ENCODE assay signal across 11 cellular contexts in the genomic region with DNA sequence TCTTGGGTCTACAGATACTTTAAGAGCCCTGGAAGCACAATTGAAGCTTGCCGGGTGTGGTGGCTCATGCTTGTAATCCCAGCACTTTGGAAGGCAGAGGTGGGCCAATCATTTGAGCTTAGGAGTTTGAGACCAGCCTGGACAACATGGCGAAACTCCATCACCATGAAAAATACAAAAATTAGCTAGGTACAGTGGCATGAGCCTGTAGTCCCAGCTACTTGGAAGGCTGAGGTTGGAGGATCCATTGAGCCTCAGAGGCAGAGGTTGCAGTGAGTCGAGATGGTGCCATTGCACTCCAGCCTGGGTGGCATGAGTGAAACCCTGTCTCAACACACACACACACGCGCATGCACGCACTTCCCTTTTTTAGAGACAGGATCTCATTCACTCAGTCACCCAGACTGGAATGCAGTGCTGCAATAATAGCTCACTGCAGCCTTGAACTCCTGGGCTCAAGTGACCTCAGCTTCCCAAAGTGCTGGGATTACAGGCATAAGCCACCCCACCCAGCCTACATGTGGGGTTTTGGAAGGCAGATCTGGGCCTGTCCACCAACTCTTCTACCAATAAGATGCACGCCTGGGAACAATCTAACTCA.
DNase-seq lines count a peak whose midpoint lies in the region; ATAC-seq, FAIRE-seq and TF ChIP-seq lines count a peak whose summit lies in the region.
"Had no signal": no experiment of that assay in that cellular context is flagged by ENCODE, and none has a peak within 500 bp of the region (broad histone marks: within the 10 kb centered on the region; RNA-seq: fewer than 3 reads in every experiment).

No MANE protein-coding gene starts in this region.

- no peaks in the 10 kb centered on the region for H3K79me2 ChIP-seq in MM.1S (ENCODE audit: low read length)

- no peaks in the 10 kb centered on the region for H4K20me1 ChIP-seq in MM.1S (ENCODE audit: insufficient read depth, low read length)

- TF ChIP-seq CTCF in RWPE2 (IDR thresholded peaks at IDR 0.05; ENCODE audit: poor library complexity, severe bottlenecking), result no peak
- no peak for TF ChIP-seq CTCF in foreskin keratinocyte (conservative IDR thresholded peaks at IDR 0.05)
- TF ChIP-seq CTCF in psoas muscle (IDR thresholded peaks at IDR 0.05), result no peak
- no peak for TF ChIP-seq CTCF in MM.1S (IDR thresholded peaks at IDR 0.05; ENCODE audit: low read length)

- H3K27me3 ChIP-seq in RWPE2 (ENCODE audit: insufficient read depth, poor library complexity, severe bottlenecking) (no peaks in the 10 kb centered on the region), foreskin keratinocyte (no peaks in the 10 kb centered on the region), psoas muscle (ENCODE audit: insufficient read depth in 3 of 3, low read length in 2 of 3) (no peaks in the 10 kb centered on the region), MM.1S (replicated peaks; ENCODE audit: insufficient read depth, low read length) (no peaks in the 10 kb centered on the region)

- no peak for FAIRE-seq in GM12891 (lab: Jason Lieb, UNC)

- no peaks in the 10 kb centered on the region for H3K9me2 ChIP-seq in MM.1S (replicated peaks; ENCODE audit: insufficient read depth, low read length)

- POLR2A ChIA-PET in HEK293T (lab: Yijun Ruan, JAX), result no interaction called here

- no peak for TF ChIP-seq POLR2A in GM12891 (IDR thresholded peaks at IDR 0.05; ENCODE audit: low read depth, low read length)

- H2AFZ ChIP-seq in MM.1S (ENCODE audit: low read length), result no peak overlapping the region

- H3K9me3 ChIP-seq in RWPE2 (ENCODE audit: severe bottlenecking), result no peaks in the 10 kb centered on the region
- H3K9me3 ChIP-seq in psoas muscle, result no peaks in the 10 kb centered on the region
- no peaks in the 10 kb centered on the region for H3K9me3 ChIP-seq in MM.1S (replicated peaks; ENCODE audit: insufficient read depth, low read length)

- CTCF ChIA-PET in HEK293T (lab: Yijun Ruan, JAX), result interaction anchor here (1.0 kb wide), 1 partner anchor 378 kb away, joined by 3 read pairs; no protein-coding TSS in a partner anchor

- H3K27ac ChIP-seq in RWPE2 (ENCODE audit: poor library complexity, severe bottlenecking) (peak overlapping the region; percentile 60), foreskin keratinocyte (peak overlapping the region; percentile 71), psoas muscle (peak overlapping the region; percentile 86), MM.1S (ENCODE audit: low read length) (no peak overlapping the region)

- intact Hi-C loops in psoas muscle (cut with DNase I), result loop anchor here in 1 of 2 donors (2.0 to 10.0 kb wide), 3 partner anchors 139 to 181 kb away; no protein-coding TSS in a partner anchor

- H3K4me3 ChIP-seq in RWPE2 (ENCODE audit: severe bottlenecking) (no peak overlapping the region), psoas muscle (no peak overlapping the region), MM.1S (ENCODE audit: low read length) (no peak overlapping the region)

- ATAC-seq in RWPE2 (ENCODE audit: low read depth), result no peak
- no peak for ATAC-seq in foreskin keratinocyte
- ATAC-seq in psoas muscle, result peak; percentile 59 to 82 (median 80)
- ATAC-seq: activated T-cell treated with anti-CD3 and anti-CD28 coated beads, Interleukin-2, amount 50 U/mL, for 72 hours had no signal

- H3K36me3 ChIP-seq in RWPE2 (ENCODE audit: low read depth) (no peaks in the 10 kb centered on the region), psoas muscle (ENCODE audit: insufficient read depth in 1 of 2, low read depth in 1 of 2) (no peaks in the 10 kb centered on the region), MM.1S (replicated peaks; ENCODE audit: insufficient read depth, low read length) (no peaks in the 10 kb centered on the region)

- no peaks in the 10 kb centered on the region for H3F3A ChIP-seq in MM.1S (ENCODE audit: insufficient read depth, low read length)

- DNase-seq in GM12891 (ENCODE audit: insufficient read length, low spot score), result no peak
- no peak for DNase-seq in RWPE2 (ENCODE audit: low spot score)
- DNase-seq in foreskin keratinocyte, result peak; percentile 89 to 93
- peak; percentile 34 to 58 for DNase-seq in psoas muscle
- DNase-seq in HEK293T (ENCODE audit: extremely low spot score), result no peak
- no peak for DNase-seq in dermis blood vessel endothelial cell
- DNase-seq in iPS-NIHi7 (ENCODE audit: extremely low spot score), result no peak
- DNase-seq in MM.1S, result no peak
- DNase-seq: activated T-cell treated with anti-CD3 and anti-CD28 coated beads, Interleukin-2, amount 50 U/mL, for 72 hours; immature natural killer cell; T-helper 2 cell had no signal

- H3K4me2 ChIP-seq in MM.1S (ENCODE audit: low read depth, low read length), result no peak overlapping the region

- no peak overlapping the region for H3K9ac ChIP-seq in MM.1S (ENCODE audit: low read length)

- 61 to 80% (median 63%) methylated on average over 7 of the region's 7 CpGs for WGBS in psoas muscle, 3 donors

- H3K4me1 ChIP-seq in RWPE2 (ENCODE audit: insufficient read depth, poor library complexity, severe bottlenecking) (peaks cover 38% of the 10 kb centered on the region), foreskin keratinocyte (peaks cover 24% of the 10 kb centered on the region), psoas muscle (peaks cover 12% of the 10 kb centered on the region), MM.1S (ENCODE audit: low read length) (no peaks in the 10 kb centered on the region)

TF ChIP-seq in GM12891, 5 proteins besides CTCF, POLR2A, EP300 and RAD21:
- TF ChIP-seq POU2F2 (IDR thresholded peaks at IDR 0.05; ENCODE audit: low read depth, low read length) (no peak), TAF1 (IDR thresholded peaks at IDR 0.05; ENCODE audit: low read depth, low read length) (no peak), SPI1 (IDR thresholded peaks at IDR 0.05; ENCODE audit: low read depth, low read length) (peak; percentile 93)
TF ChIP-seq in GM12891: peak in this region for 1.

TF ChIP-seq in HEK293T, 16 proteins besides CTCF, POLR2A, EP300 and RAD21:
- TF ChIP-seq SUZ12 (IDR thresholded peaks at IDR 0.05) (no peak), TARDBP (IDR thresholded peaks at IDR 0.05) (no peak), LEF1 (IDR thresholded peaks at IDR 0.05; ENCODE audit: borderline replicate concordance) (no peak), HDGF (IDR thresholded peaks at IDR 0.05; ENCODE audit: borderline replicate concordance) (no peak), ARNT (IDR thresholded peaks at IDR 0.05) (no peak), FOXA1 (IDR thresholded peaks at IDR 0.05) (no peak), FOXK2 (IDR thresholded peaks at IDR 0.05) (no peak), ELF4 (IDR thresholded peaks at IDR 0.05) (no peak), L3MBTL2 (conservative IDR thresholded peaks at IDR 0.05) (no peak), FOXM1 (IDR thresholded peaks at IDR 0.05; ENCODE audit: borderline replicate concordance) (no peak), ZNF384 (IDR thresholded peaks at IDR 0.05) (no peak), CTBP1 (IDR thresholded peaks at IDR 0.05; ENCODE audit: borderline replicate concordance) (no peak), BHLHE40 (IDR thresholded peaks at IDR 0.05; ENCODE audit: borderline replicate concordance) (no peak)
- TF ChIP-seq, protein P1, sequence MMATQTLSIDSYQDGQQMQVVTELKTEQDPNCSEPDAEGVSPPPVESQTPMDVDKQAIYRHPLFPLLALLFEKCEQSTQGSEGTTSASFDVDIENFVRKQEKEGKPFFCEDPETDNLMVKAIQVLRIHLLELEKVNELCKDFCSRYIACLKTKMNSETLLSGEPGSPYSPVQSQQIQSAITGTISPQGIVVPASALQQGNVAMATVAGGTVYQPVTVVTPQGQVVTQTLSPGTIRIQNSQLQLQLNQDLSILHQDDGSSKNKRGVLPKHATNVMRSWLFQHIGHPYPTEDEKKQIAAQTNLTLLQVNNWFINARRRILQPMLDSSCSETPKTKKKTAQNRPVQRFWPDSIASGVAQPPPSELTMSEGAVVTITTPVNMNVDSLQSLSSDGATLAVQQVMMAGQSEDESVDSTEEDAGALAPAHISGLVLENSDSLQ (IDR thresholded peaks at IDR 0.05), result no peak

Comparison
In these comparisons a context has a peak if more than half of its experiments do, and no peak if none do; other contexts are left out.
1. DNase-seq: peak in foreskin keratinocyte (2 of 2) and psoas muscle (2 of 2); none in GM12891 (single experiment), RWPE2 (single experiment), HEK293T (single experiment), dermis blood vessel endothelial cell (single experiment), iPS-NIHi7 (single experiment) and MM.1S (single experiment).
2. ATAC-seq: peak in psoas muscle (4 of 4); none in RWPE2 (single experiment) and foreskin keratinocyte (single experiment).